ENCODE assay signal across 12 cellular contexts in the genomic region with DNA sequence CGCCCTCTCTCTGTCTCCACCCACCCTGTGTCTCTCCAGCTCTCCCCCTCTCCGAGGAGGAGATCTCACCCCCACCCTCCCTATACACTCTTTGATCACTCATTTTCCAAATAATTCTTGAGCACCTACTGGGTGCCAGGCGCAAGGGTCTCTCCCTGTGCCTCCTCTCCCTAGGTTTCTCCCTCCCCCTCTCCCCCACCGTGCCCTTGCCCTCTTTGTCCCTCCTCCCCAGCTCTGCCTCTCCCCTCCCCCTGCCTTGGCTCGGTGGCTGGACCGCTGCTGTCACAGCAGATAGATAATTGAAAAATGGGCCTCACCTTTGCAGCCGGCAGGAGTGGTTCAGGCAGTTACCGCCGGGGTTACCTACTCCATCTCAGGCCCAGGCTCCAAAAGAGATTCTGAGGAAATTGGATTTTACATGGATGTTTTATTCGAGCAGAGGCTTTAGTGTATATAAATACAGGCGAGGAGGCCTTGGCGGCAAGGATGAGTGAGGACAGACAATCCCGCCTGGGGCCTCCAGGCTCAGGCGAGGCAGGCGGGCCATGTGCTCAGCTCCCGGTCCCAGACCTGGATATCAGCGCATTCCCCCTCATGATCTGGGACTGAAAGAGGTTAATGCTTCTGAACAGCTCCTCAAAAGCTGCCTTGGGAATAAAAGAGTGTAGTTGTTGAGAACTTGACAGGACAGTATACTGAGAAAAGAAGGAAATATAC.
A peak's percentile ranks its signal among the peaks of the same experiment; 100 is the strongest.
DNase-seq lines count a peak whose midpoint lies in the region; ATAC-seq and TF ChIP-seq lines count a peak whose summit lies in the region.
"Had no signal": no experiment of that assay in that cellular context is flagged by ENCODE, and none has a peak within 500 bp of the region (broad histone marks: within the 10 kb centered on the region; RNA-seq: fewer than 3 reads in every experiment).

No MANE protein-coding gene starts in this region.

- H3K4me3 ChIP-seq in iPS-11a (ENCODE audit: low read depth, low read length) = peak overlapping the region; percentile 47

- no peak overlapping the region for H3K27ac Mint-ChIP-seq in WTC11
- H3K27ac Mint-ChIP-seq in stimulated activated naive B cell treated with anti-CD40 and anti-IgM and Interleukin-4, amounts not matched to agents 10 μg/mL and 1 μg/mL and 100 μg/mL, for 72 hours = no peak overlapping the region
- no peak overlapping the region for H3K27ac Mint-ChIP-seq in activated CD4-positive, alpha-beta memory T cell treated with anti-CD3 and anti-CD28 coated beads for 36 hours
- H3K27ac Mint-ChIP-seq: T-helper 2 cell treated with Interferon-gamma antibody and Interleukin-4, amounts not matched to agents 5 μg/mL and 100 μg/mL, for 36 hours had no signal

- intact Hi-C loops in activated CD4-positive, alpha-beta memory T cell treated with anti-CD3 and anti-CD28 coated beads for 36 hours (cut with micrococcal nuclease) = no loop called here

- H3K4me1 Mint-ChIP-seq in WTC11 = peaks cover 31% of the 10 kb centered on the region
- peaks cover 6 to 21% of the 10 kb centered on the region in 2 donors for H3K4me1 Mint-ChIP-seq in stimulated activated naive B cell treated with anti-CD40 and anti-IgM and Interleukin-4, amounts not matched to agents 10 μg/mL and 1 μg/mL and 100 μg/mL, for 72 hours
- H3K4me1 Mint-ChIP-seq in activated CD4-positive, alpha-beta memory T cell treated with anti-CD3 and anti-CD28 coated beads for 36 hours (ENCODE audit: low read depth) = peaks cover 5% of the 10 kb centered on the region

- POLR2A ChIA-PET in WTC11 (lab: Charles Lee) = interaction anchor here (1.0 kb wide), 1 partner anchor 156 kb away, joined by 3 read pairs; no protein-coding TSS in a partner anchor
- POLR2A ChIA-PET in activated CD4-positive, alpha-beta memory T cell treated with anti-CD3 and anti-CD28 coated beads for 36 hours (lab: Charles Lee) = no interaction called here

- H3K4me3 Mint-ChIP-seq in WTC11 = peak overlapping the region; percentile 65
- H3K4me3 Mint-ChIP-seq in stimulated activated naive B cell treated with anti-CD40 and anti-IgM and Interleukin-4, amounts not matched to agents 10 μg/mL and 1 μg/mL and 100 μg/mL, for 72 hours = peak overlapping the region; percentile 84 to 90
- no peak overlapping the region for H3K4me3 Mint-ChIP-seq in activated CD4-positive, alpha-beta memory T cell treated with anti-CD3 and anti-CD28 coated beads for 36 hours
- H3K4me3 Mint-ChIP-seq: T-helper 2 cell treated with Interferon-gamma antibody and Interleukin-4, amounts not matched to agents 5 μg/mL and 100 μg/mL, for 36 hours had no signal

- TF ChIP-seq CTCF in WTC11 (IDR thresholded peaks at IDR 0.05) = no peak

- peak; percentile 10 for ATAC-seq in WTC11
- no peak for ATAC-seq in stimulated activated naive B cell treated with anti-CD40 and anti-IgM and Interleukin-4, amounts not matched to agents 10 μg/mL and 1 μg/mL and 100 μg/mL, for 72 hours (replicated peaks)
- no peak for ATAC-seq in GM21423 (IDR thresholded peaks at IDR 0.05; ENCODE audit: unreplicated experiment)

- H3K36me3 Mint-ChIP-seq in WTC11 = no peaks in the 10 kb centered on the region
- no peaks in the 10 kb centered on the region for H3K36me3 Mint-ChIP-seq in stimulated activated naive B cell treated with anti-CD40 and anti-IgM and Interleukin-4, amounts not matched to agents 10 μg/mL and 1 μg/mL and 100 μg/mL, for 72 hours
- no peaks in the 10 kb centered on the region for H3K36me3 Mint-ChIP-seq in activated CD4-positive, alpha-beta memory T cell treated with anti-CD3 and anti-CD28 coated beads for 36 hours

- CTCF ChIA-PET in WTC11 (lab: Charles Lee) = interaction anchor here (0.5 to 12.3 kb wide), 30 partner anchors 9 to 277 kb away, joined by 3 to 203 read pairs (median 8); partner anchors contain the start of genes BTRC and LBX1
- CTCF ChIA-PET in activated CD4-positive, alpha-beta memory T cell treated with anti-CD3 and anti-CD28 coated beads for 36 hours (lab: Charles Lee) = interaction anchor here (0.8 to 6.5 kb wide), 18 partner anchors 10 to 295 kb away, joined by 3 to 82 read pairs (median 7); partner anchors contain the start of genes DPCD, LBX1 and POLL

- H3K9me3 Mint-ChIP-seq in WTC11 = no peaks in the 10 kb centered on the region
- no peaks in the 10 kb centered on the region for H3K9me3 Mint-ChIP-seq in stimulated activated naive B cell treated with anti-CD40 and anti-IgM and Interleukin-4, amounts not matched to agents 10 μg/mL and 1 μg/mL and 100 μg/mL, for 72 hours
- H3K9me3 Mint-ChIP-seq in activated CD4-positive, alpha-beta memory T cell treated with anti-CD3 and anti-CD28 coated beads for 36 hours = no peaks in the 10 kb centered on the region
- H3K9me3 Mint-ChIP-seq: T-helper 2 cell treated with Interferon-gamma antibody and Interleukin-4, amounts not matched to agents 5 μg/mL and 100 μg/mL, for 36 hours had no signal

- peak; percentile 50 for DNase-seq in NCI-H1436 (lab: John Stamatoyannopoulos, UW)
- no peak for DNase-seq in NCI-H1436 treated with DMSO at 0.1 percent for 48 hours (lab: John Stamatoyannopoulos, UW)
- peak; percentile 55 for DNase-seq in WTC11 (ENCODE audit: low spot score)
- DNase-seq in stimulated activated naive B cell treated with anti-CD40 and anti-IgM and Interleukin-4, amounts not matched to agents 10 μg/mL and 1 μg/mL and 100 μg/mL, for 72 hours = no peak
- DNase-seq in A172 (ENCODE audit: low spot score) = no peak
- DNase-seq in activated CD4-positive, alpha-beta memory T cell treated with anti-CD3 and anti-CD28 coated beads for 36 hours = no peak
- DNase-seq: activated gamma-delta T cell treated with Interleukin-2 at 50 U/mL for 16 hours, esophagus squamous epithelium, NCI-H2029 treated with DMSO at 0.1 percent for 48 hours had no signal

- H3K27me3 Mint-ChIP-seq in WTC11 (ENCODE audit: low read depth) = peaks cover 97% of the 10 kb centered on the region
- H3K27me3 Mint-ChIP-seq in stimulated activated naive B cell treated with anti-CD40 and anti-IgM and Interleukin-4, amounts not matched to agents 10 μg/mL and 1 μg/mL and 100 μg/mL, for 72 hours = peaks cover 63 to 89% of the 10 kb centered on the region in 2 donors
- peaks cover 64% of the 10 kb centered on the region for H3K27me3 Mint-ChIP-seq in activated CD4-positive, alpha-beta memory T cell treated with anti-CD3 and anti-CD28 coated beads for 36 hours

TF ChIP-seq in WTC11, 78 proteins besides CTCF, POLR2A, EP300 and RAD21:
- TF ChIP-seq, protein P1, sequence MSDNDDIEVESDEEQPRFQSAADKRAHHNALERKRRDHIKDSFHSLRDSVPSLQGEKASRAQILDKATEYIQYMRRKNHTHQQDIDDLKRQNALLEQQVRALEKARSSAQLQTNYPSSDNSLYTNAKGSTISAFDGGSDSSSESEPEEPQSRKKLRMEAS (CRISPR knock-in tag; IDR thresholded peaks at IDR 0.05) = peak; percentile 57; the same call in 1 of the 2 replicates
- no peak for TF ChIP-seq GABPB1 (CRISPR knock-in tag; IDR thresholded peaks at IDR 0.05)
- TF ChIP-seq ESRRA (CRISPR knock-in tag; IDR thresholded peaks at IDR 0.05; ENCODE audit: borderline replicate concordance) = no peak
- TF ChIP-seq, protein P2, sequence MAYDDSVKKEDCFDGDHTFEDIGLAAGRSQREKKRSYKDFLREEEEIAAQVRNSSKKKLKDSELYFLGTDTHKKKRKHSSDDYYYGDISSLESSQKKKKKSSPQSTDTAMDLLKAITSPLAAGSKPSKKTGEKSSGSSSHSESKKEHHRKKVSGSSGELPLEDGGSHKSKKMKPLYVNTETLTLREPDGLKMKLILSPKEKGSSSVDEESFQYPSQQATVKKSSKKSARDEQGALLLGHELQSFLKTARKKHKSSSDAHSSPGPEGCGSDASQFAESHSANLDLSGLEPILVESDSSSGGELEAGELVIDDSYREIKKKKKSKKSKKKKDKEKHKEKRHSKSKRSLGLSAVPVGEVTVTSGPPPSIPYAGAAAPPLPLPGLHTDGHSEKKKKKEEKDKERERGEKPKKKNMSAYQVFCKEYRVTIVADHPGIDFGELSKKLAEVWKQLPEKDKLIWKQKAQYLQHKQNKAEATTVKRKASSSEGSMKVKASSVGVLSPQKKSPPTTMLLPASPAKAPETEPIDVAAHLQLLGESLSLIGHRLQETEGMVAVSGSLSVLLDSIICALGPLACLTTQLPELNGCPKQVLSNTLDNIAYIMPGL (CRISPR knock-in tag; IDR thresholded peaks at IDR 0.05) = no peak
- no peak for TF ChIP-seq ZNF232 (CRISPR knock-in tag; IDR thresholded peaks at IDR 0.05)
- no peak for TF ChIP-seq E2F5 (CRISPR knock-in tag; IDR thresholded peaks at IDR 0.05)

Comparison
In these comparisons a context has a peak if more than half of its experiments do, and no peak if none do; other contexts are left out.
1. DNase-seq: peak in NCI-H1436 (single experiment) and WTC11 (single experiment); none in NCI-H1436 treated with DMSO at 0.1 percent for 48 hours (single experiment), stimulated activated naive B cell treated with anti-CD40 and anti-IgM and Interleukin-4, amounts not matched to agents 10 μg/mL and 1 μg/mL and 100 μg/mL, for 72 hours (single experiment), A172 (single experiment) and activated CD4-positive, alpha-beta memory T cell treated with anti-CD3 and anti-CD28 coated beads for 36 hours (single experiment).